In genomic region chr1:214019499-214019898, GRCh38 we compare ENCODE assay signal across 21 cellular contexts. TPM values are rescaled to one million over a fixed set of nuclear protein-coding genes. Genes with fewer than 3 reads are reported as not detected.
A peak's percentile ranks its signal among the peaks of the same experiment; 100 is the strongest.
DNase-seq lines count a peak whose midpoint lies in the region; ATAC-seq, FAIRE-seq and TF ChIP-seq lines count a peak whose summit lies in the region.
"Had no signal": no experiment of that assay in that cellular context is flagged by ENCODE, and none has a peak within 500 bp of the region (broad histone marks: within the 10 kb centered on the region; RNA-seq: fewer than 3 reads in every experiment).

No MANE protein-coding gene starts in this region.

- H3K4ac ChIP-seq in H1 (replicated peaks; ENCODE audit: insufficient read length, low read depth, low read length), result no peak overlapping the region

- no peak overlapping the region for H3K56ac ChIP-seq in H1 (replicated peaks; ENCODE audit: insufficient read length, low read depth, low read length)

- H3K36me3 ChIP-seq in HepG2 (replicated peaks in 1 of 2; ENCODE audit: control insufficient read depth in 1 of 2, insufficient read depth in 2 of 2, low read length in 2 of 2), result peaks cover 25 to 98% of the 10 kb centered on the region in 2 experiments
- H3K36me3 ChIP-seq in right lobe of liver, result peaks cover 0 to 22% (median 4%) of the 10 kb centered on the region in 4 donors
- H3K36me3 ChIP-seq in H1 (ENCODE audit: control insufficient read depth in 2 of 4, insufficient read depth in 4 of 4, low read length in 3 of 4), result no peaks in the 10 kb centered on the region
- no peaks in the 10 kb centered on the region for H3K36me3 ChIP-seq in left lung
- H3K36me3 ChIP-seq: esophagus squamous epithelium, neutrophil had no signal

- WGBS in HepG2 (ENCODE audit: low lambda C conversion rate), result 97% methylated on average over 13 of the region's 13 CpGs
- WGBS in right lobe of liver (ENCODE audit: insufficient coverage, low coverage, low lambda C conversion rate, missing lambda C conversion rate), result 82% methylated on average over 10 of the region's 13 CpGs
- WGBS in H1 (ENCODE audit: extremely low coverage in 1 of 2, insufficient coverage in 1 of 2, insufficient read length in 1 of 2, insufficient replicate concordance in 2 of 2, low coverage in 1 of 2, low lambda C conversion rate in 2 of 2, missing lambda C conversion rate in 1 of 2), 2 experiments, result 94% methylated on average over 13 of the region's 13 CpGs; no CpG with 5 or more reads in 1 of the 2 experiments

- no peak overlapping the region for H2BK20ac ChIP-seq in H1 (ENCODE audit: low read length)

- DNase-seq in HepG2 (ENCODE audit: low spot score), result no peak
- DNase-seq in right lobe of liver, result no peak
- DNase-seq in NCI-H345 (lab: John Stamatoyannopoulos, UW), result peak; percentile 71
- DNase-seq in H1 (ENCODE audit: low read depth in 1 of 2, low spot score in 2 of 2), result no peak
- DNase-seq in GF-D8 (lab: John Stamatoyannopoulos, UW), result no peak
- no peak for DNase-seq in GM10266 (ENCODE audit: extremely low spot score)
- no peak for DNase-seq in left lung
- DNase-seq in GM19238 (ENCODE audit: insufficient read length, low spot score), result no peak
- DNase-seq: activated CD4-positive, alpha-beta T cell treated with anti-CD3 and anti-CD28 coated beads, Interleukin-2, amount 50 U/mL, for 1 hour; activated gamma-delta T cell treated with Interleukin-2 at 50 U/mL for 16 hours; CD4-positive, alpha-beta memory T cell; central memory CD4-positive, alpha-beta T cell; effector CD8-positive, alpha-beta T cell; esophagus squamous epithelium; HFFc6; stimulated activated CD4-positive, alpha-beta T cell treated with anti-CD3 and anti-CD28 coated beads, Interleukin-12 subunit alpha, Interleukin-12 subunit beta, amount 100 ng/mL, for 4 hours; T-helper 17 cell had no signal

- H2BK15ac ChIP-seq in H1 (ENCODE audit: low read length), result 0 out of 2 replicates have a peak overlapping the region, but pooled peaks have one; percentile 47

- H2BK12ac ChIP-seq in H1 (ENCODE audit: low read depth, low read length), result no peak overlapping the region

- H2AFZ ChIP-seq in HepG2 (ENCODE audit: low read length), result no peak overlapping the region
- no peak overlapping the region for H2AFZ ChIP-seq in H1 (ENCODE audit: low read length)

- no peaks in the 10 kb centered on the region for H3K9me3 ChIP-seq in HepG2 (ENCODE audit: low read length)
- H3K9me3 ChIP-seq in right lobe of liver, result no peaks in the 10 kb centered on the region
- H3K9me3 ChIP-seq in H1 (ENCODE audit: insufficient read depth in 2 of 2, low read depth in 1 of 2, low read length in 1 of 2), result no peaks in the 10 kb centered on the region
- H3K9me3 ChIP-seq in left lung, result no peaks in the 10 kb centered on the region
- H3K9me3 ChIP-seq: esophagus squamous epithelium, neutrophil had no signal

- no peak overlapping the region for H3K4me3 ChIP-seq in HepG2 (replicated peaks in 1 of 3; ENCODE audit: insufficient read depth in 1 of 3, low read depth in 2 of 3, low read length in 3 of 3)
- H3K4me3 ChIP-seq in right lobe of liver, result no peak overlapping the region
- H3K4me3 ChIP-seq in H1 (ENCODE audit: extremely low read depth in 1 of 4, insufficient read depth in 2 of 4, low read depth in 3 of 4, low read length in 4 of 4), result no peak overlapping the region
- H3K4me3 ChIP-seq in left lung, result no peak overlapping the region
- H3K4me3 ChIP-seq: esophagus squamous epithelium had no signal

- no peak overlapping the region for H3K14ac ChIP-seq in H1 (ENCODE audit: insufficient read length)

- no peak for TF ChIP-seq POLR2A in HepG2 (IDR thresholded peaks at IDR 0.05; ENCODE audit: insufficient read depth in 1 of 2, low read depth in 2 of 2, low read length in 2 of 2)
- no peak for TF ChIP-seq POLR2A in right lobe of liver (IDR thresholded peaks at IDR 0.05)
- TF ChIP-seq POLR2A in H1 (IDR thresholded peaks at IDR 0.05; ENCODE audit: control extremely low read depth in 1 of 2, low read depth in 2 of 2, low read length in 2 of 2), result no peak

- no peak overlapping the region for H2BK120ac ChIP-seq in H1 (replicated peaks; ENCODE audit: low read depth, low read length)

- H3K18ac ChIP-seq in H1 (ENCODE audit: extremely low read depth, low read length), result no peak overlapping the region

- peaks cover 45% of the 10 kb centered on the region for H3K79me2 ChIP-seq in HepG2 (ENCODE audit: insufficient read depth, low read length)
- no peaks in the 10 kb centered on the region for H3K79me2 ChIP-seq in H1 (ENCODE audit: control insufficient read depth in 1 of 2, insufficient read depth in 2 of 2, low read length in 2 of 2)

- H3K27me3 ChIP-seq in HepG2 (ENCODE audit: control insufficient read depth in 1 of 2, insufficient read depth in 2 of 2, low read length in 2 of 2) (no peaks in the 10 kb centered on the region), right lobe of liver (no peaks in the 10 kb centered on the region), H1 (replicated peaks in 1 of 4; ENCODE audit: control insufficient read depth in 3 of 4, extremely low read depth in 1 of 4, insufficient read depth in 3 of 4, low read length in 3 of 4) (no peaks in the 10 kb centered on the region), left lung (no peaks in the 10 kb centered on the region)
- H3K27me3 ChIP-seq: esophagus squamous epithelium, neutrophil had no signal

- H4K8ac ChIP-seq in H1 (ENCODE audit: extremely low read depth, insufficient read depth, low read length), result no peak overlapping the region; the same call in 1 of the 2 replicates

- H2AK5ac ChIP-seq in H1 (ENCODE audit: low read depth, low read length), result no peak overlapping the region

- BruUV-seq in HepG2 (replicated peaks; lab: Mats Ljungman, UMichigan), result no TSS peak

- no peak overlapping the region for H3K9ac ChIP-seq in HepG2 (ENCODE audit: insufficient read depth, low read depth, low read length)
- H3K9ac ChIP-seq in H1 (replicated peaks in 1 of 4; ENCODE audit: extremely low read depth in 1 of 4, low read depth in 3 of 4, low read length in 3 of 4), result no peak overlapping the region

- FAIRE-seq in HepG2 (lab: Jason Lieb, UNC) (no peak), H1 (lab: Jason Lieb, UNC) (no peak)

- no peak overlapping the region for H4K5ac ChIP-seq in H1 (ENCODE audit: insufficient read length, low read depth, low read length)

- H2BK5ac ChIP-seq in H1 (ENCODE audit: low read depth, low read length), result no peak overlapping the region

- no peak overlapping the region for H3K23ac ChIP-seq in H1 (ENCODE audit: insufficient read length)

- TF ChIP-seq CTCF in HepG2 (CRISPR knock-in tag; IDR thresholded peaks at IDR 0.05), result no peak
- TF ChIP-seq CTCF in right lobe of liver (IDR thresholded peaks at IDR 0.05), result no peak
- no peak for TF ChIP-seq CTCF in H1 (IDR thresholded peaks at IDR 0.05; ENCODE audit: control extremely low read depth in 1 of 3, insufficient read depth in 1 of 3, low read depth in 1 of 3, low read length in 3 of 3)
- no peak for TF ChIP-seq CTCF in GM10266 (IDR thresholded peaks at IDR 0.05; ENCODE audit: control insufficient read depth, insufficient read depth, low read depth, missing control alignments)
- TF ChIP-seq CTCF in left lung (IDR thresholded peaks at IDR 0.05), result no peak

- CTCF ChIA-PET in HepG2 (lab: Yijun Ruan, JAX; ENCODE audit: low intra/inter-chr PET ratio, low total read pairs), result no interaction called here
- CTCF ChIA-PET in H1 (lab: Charles Lee; ENCODE audit: partially characterized antibody), result no interaction called here

- H3K23me2 ChIP-seq in H1 (ENCODE audit: low read depth, low read length), result no peaks in the 10 kb centered on the region

- H3K27ac ChIP-seq in HepG2 (ENCODE audit: extremely low read length, insufficient read depth, low read length) (no peak overlapping the region), right lobe of liver (peak overlapping the region in 1 of 3 donors; percentile 42), H1 (ENCODE audit: low read depth, low read length) (no peak overlapping the region), left lung (no peak overlapping the region)
- H3K27ac ChIP-seq: esophagus squamous epithelium, HL-60, neutrophil, VCaP had no signal

- in situ Hi-C loops in HepG2 (cut with HindIII; ENCODE audit: extremely low pct_ligation_motif_present, low pct_unique_long_range_greater_than_20kb), result loop anchor here (25.0 kb wide), 1 partner anchor 93 kb away; no protein-coding TSS in a partner anchor

- no peak for TF ChIP-seq RAD21 in HepG2 (CRISPR knock-in tag; IDR thresholded peaks at IDR 0.05)
- no peak for TF ChIP-seq RAD21 in H1 (IDR thresholded peaks at IDR 0.05 in 1 of 2, conservative IDR thresholded peaks at IDR 0.05 in 1 of 2; ENCODE audit: low read depth in 2 of 2, low read length in 2 of 2)

- H4K20me1 ChIP-seq in HepG2 (ENCODE audit: insufficient read depth, low read length), result no peaks in the 10 kb centered on the region
- H4K20me1 ChIP-seq in H1 (replicated peaks in 1 of 2; ENCODE audit: control insufficient read depth in 1 of 2, insufficient read depth in 2 of 2, low read length in 2 of 2), result no peaks in the 10 kb centered on the region

- H3K4me1 ChIP-seq in HepG2 (ENCODE audit: insufficient read depth, low read length), result peaks cover 75% of the 10 kb centered on the region
- H3K4me1 ChIP-seq in right lobe of liver, result peaks cover 0 to 93% (median 25%) of the 10 kb centered on the region in 4 donors
- peaks cover 3 to 5% (median 4%) of the 10 kb centered on the region in 4 experiments; a peak in 5 of 7 replicates for H3K4me1 ChIP-seq in H1 (replicated peaks in 1 of 4; ENCODE audit: control insufficient read depth in 3 of 4, insufficient read depth in 4 of 4, low read length in 3 of 4)
- no peaks in the 10 kb centered on the region for H3K4me1 ChIP-seq in left lung
- H3K4me1 ChIP-seq: esophagus squamous epithelium had no signal

- ATAC-seq in HepG2 (no peak; the same call in 2 of the 3 replicates), right lobe of liver (no peak), left lung (no peak)
- ATAC-seq: T-helper 17 cell had no signal

- POLR2A ChIA-PET in HepG2 (lab: Yijun Ruan, JAX) (interaction anchor here (0.9 kb wide), 1 partner anchor 17 kb away, joined by 3 read pairs; no protein-coding TSS in a partner anchor), H1 (lab: Charles Lee; ENCODE audit: partially characterized antibody) (interaction anchor here (1.3 kb wide), 1 partner anchor 14 kb away, joined by 3 read pairs; no protein-coding TSS in a partner anchor)

- H3K4me2 ChIP-seq in HepG2 (ENCODE audit: low read depth, low read length) (no peak overlapping the region), H1 (ENCODE audit: insufficient read depth in 1 of 2, low read depth in 2 of 2, low read length in 2 of 2) (no peak overlapping the region)

- intact Hi-C loops in HepG2 (cut with micrococcal nuclease; ENCODE audit: unreplicated experiment), result no loop called here
- intact Hi-C loops in right lobe of liver (cut with DNase I), result no loop called here
- intact Hi-C loops in left lung (cut with DNase I), result no loop called here

- H3K79me1 ChIP-seq in H1 (ENCODE audit: low read depth, low read length), result no peaks in the 10 kb centered on the region

- no peak overlapping the region for H4K91ac ChIP-seq in H1 (replicated peaks; ENCODE audit: insufficient read length, low read length)

- TF ChIP-seq EP300 in HepG2 (IDR thresholded peaks at IDR 0.05; ENCODE audit: low read depth in 2 of 2, low read length in 2 of 2), result no peak
- TF ChIP-seq EP300 in HepG2 (CRISPR knock-in tag; IDR thresholded peaks at IDR 0.05; ENCODE audit: borderline replicate concordance), result no peak
- no peak for TF ChIP-seq EP300 in H1 (IDR thresholded peaks at IDR 0.05; ENCODE audit: borderline replicate concordance in 1 of 2, low read depth in 2 of 2, low read length in 2 of 2)

RNA-seq across cellular contexts. Expression of gene PROX1, which starts 31.7 kb away (rescaled TPM):
- total RNA-seq in HepG2 (2016; rRNA removed; fragmentation: Illumina TruSeq; extraction: Trizol), result 30.2 and 48.5 TPM in 2 replicates
- 18.3 and 23.4 TPM in 2 replicates for total RNA-seq in HepG2 (2016; cell fraction: cytosol; rRNA removed; fragmentation: Illumina TruSeq; extraction: Trizol; ENCODE audit: low read depth)
- total RNA-seq in HepG2 (2016; cell fraction: insoluble cytoplasmic fraction; rRNA removed; fragmentation: Illumina TruSeq; extraction: Trizol), result 30.0 and 40.1 TPM in 2 replicates
- total RNA-seq in HepG2 (2016; cell fraction: membrane; rRNA removed; fragmentation: Illumina TruSeq; extraction: Trizol), result 37.4 and 49.2 TPM in 2 replicates
- total RNA-seq in HepG2 (2016; cell fraction: nucleus; rRNA removed; fragmentation: Illumina TruSeq; extraction: Trizol), result 48.9 and 52.6 TPM in 2 replicates
- 10.0 and 12.3 TPM in 2 replicates for polyA plus RNA-seq in HepG2 (2011; rRNA removed)
- 6.4 and 10.1 TPM in 2 replicates for polyA plus RNA-seq in HepG2 (2011; cell fraction: cytosol; rRNA removed)
- polyA plus RNA-seq in HepG2 (2011; cell fraction: nucleus; rRNA removed), result 24.5 and 25.6 TPM in 2 replicates
- polyA plus RNA-seq in HepG2 (2012), result 32.4 and 38.1 TPM in 2 replicates
- polyA plus RNA-seq in HepG2 (2016; cell fraction: cytosol; fragmentation: Illumina TruSeq; extraction: Trizol; ENCODE audit: low read depth), result 0.63 and 0.75 TPM in 2 replicates
- polyA plus RNA-seq in HepG2 (2016; cell fraction: insoluble cytoplasmic fraction; fragmentation: Illumina TruSeq; extraction: Trizol; ENCODE audit: low read depth), result 32.3 and 34.3 TPM in 2 replicates
- polyA plus RNA-seq in HepG2 (2016; cell fraction: membrane; fragmentation: Illumina TruSeq; extraction: Trizol; ENCODE audit: low read depth), result 2.9 and 3.5 TPM in 2 replicates
- 47.2 and 51.1 TPM in 2 replicates for polyA plus RNA-seq in HepG2 (2016; cell fraction: nucleus; fragmentation: Illumina TruSeq; extraction: Trizol; ENCODE audit: insufficient read depth, low read depth)
- polyA minus RNA-seq in HepG2 (2011; rRNA and poly(A)+ RNA removed; ENCODE audit: low replicate concordance), result 40.4 TPM in 1 of 2 replicates, not detected in the other
- polyA minus RNA-seq in HepG2 (2011; cell fraction: cytosol; rRNA and poly(A)+ RNA removed), result 37.0 and 45.5 TPM in 2 replicates
- polyA minus RNA-seq in HepG2 (2011; cell fraction: nucleus; rRNA and poly(A)+ RNA removed), result 45.6 and 52.3 TPM in 2 replicates
- total RNA-seq in right lobe of liver, result 100 to 1,000 TPM in 4 of 6 experiments, 10 to 100 TPM in 2; 79.6 to 186 (median 164) TPM
- total RNA-seq in H1 (2021; fragmentation: NEBNext Ultra II Directional; extraction: Animal tissue kit (Norgen Biotek cat#: 25700)), result 1.5 and 2.0 TPM in 2 replicates
- polyA plus RNA-seq in H1 (2011; rRNA removed), result 0.30 and 0.82 TPM in 2 replicates
- polyA plus RNA-seq in H1 (2011; cell fraction: cytosol; rRNA removed), result 0.30 TPM
- 0.80 TPM for polyA plus RNA-seq in H1 (2011; cell fraction: nucleus; rRNA removed)
- polyA plus RNA-seq in H1 (2012, experiment 1 of 2), result 0.33 to 0.96 TPM (median 0.75 TPM) in 4 replicates
- 0.45 TPM for polyA plus RNA-seq in H1 (2012, experiment 2 of 2)
- 0.32 TPM for polyA plus RNA-seq in H1 (2013, experiment 1 of 2)
- polyA plus RNA-seq in H1 (2013, experiment 2 of 2), result 0.40 TPM
- 0.54 and 2.3 TPM in 2 replicates for polyA minus RNA-seq in H1 (2011; rRNA and poly(A)+ RNA removed)
- 1.0 TPM for polyA minus RNA-seq in H1 (2011; cell fraction: cytosol; rRNA and poly(A)+ RNA removed)
- polyA minus RNA-seq in H1 (2011; cell fraction: nucleus; rRNA and poly(A)+ RNA removed), result 3.6 TPM
- total RNA-seq in left lung, result 10 to 100 TPM in 1 of 2 donors, 1 to 10 TPM in 1; 6.2 to 15.3 TPM
- total RNA-seq: CD4-positive, alpha-beta memory T cell; OCI-LY7; T-helper 17 cell had no signal
- polyA plus RNA-seq: CD4-positive, alpha-beta memory T cell had no signal
